Comparison of ENCODE assay signal across 9 cellular contexts in the genomic region with DNA sequence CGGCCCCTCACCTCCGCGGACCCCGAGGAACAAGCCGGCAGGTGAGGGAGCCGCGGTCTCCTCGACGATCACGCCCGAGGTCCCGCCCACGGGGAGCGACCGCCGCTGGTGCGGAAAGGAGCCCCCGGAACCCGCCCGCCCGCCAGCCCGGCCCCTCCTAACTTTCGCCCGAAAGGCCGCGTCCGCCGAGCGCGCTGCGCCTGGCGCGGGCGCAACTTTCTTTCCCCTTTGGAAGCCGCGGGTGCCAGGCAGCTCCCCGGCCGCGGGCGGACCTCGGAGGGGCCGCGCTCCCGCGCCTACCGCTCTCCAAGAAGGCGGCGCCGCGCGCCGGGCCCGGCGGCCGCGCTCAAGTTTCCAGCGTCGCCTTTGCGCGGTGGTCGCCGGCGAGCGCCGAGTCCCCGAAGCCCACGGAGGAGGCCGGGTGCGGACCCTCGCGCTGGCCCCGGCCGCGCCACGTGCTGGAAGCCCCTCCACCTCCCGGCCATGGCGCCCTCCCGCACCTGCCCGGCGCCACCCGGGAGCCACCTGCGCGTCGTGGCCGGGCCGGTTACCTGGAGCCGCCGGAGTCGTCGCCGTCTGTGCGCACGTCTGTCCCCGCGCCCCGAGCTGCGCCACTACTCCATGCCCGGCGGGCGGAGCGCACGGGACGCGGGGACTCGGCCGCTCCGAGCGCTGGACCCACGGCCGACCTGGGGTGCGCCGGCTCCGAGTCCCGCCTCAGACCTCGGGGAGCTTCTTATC. TPM values are rescaled to one million over a fixed set of nuclear protein-coding genes. Genes with fewer than 3 reads are reported as not detected.
DNase-seq lines count a peak whose midpoint lies in the region; ATAC-seq lines count a peak whose summit lies in the region.
"Had no signal": no experiment of that assay in that cellular context is flagged by ENCODE, and none has a peak within 500 bp of the region (broad histone marks: within the 10 kb centered on the region; RNA-seq: fewer than 3 reads in every experiment).

A gene with protein sequence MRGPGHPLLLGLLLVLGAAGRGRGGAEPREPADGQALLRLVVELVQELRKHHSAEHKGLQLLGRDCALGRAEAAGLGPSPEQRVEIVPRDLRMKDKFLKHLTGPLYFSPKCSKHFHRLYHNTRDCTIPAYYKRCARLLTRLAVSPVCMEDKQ (minus strand): TSS at position 90 of the 741 bp plus-strand sequence. CDS start 256 bp downstream, outside the sequence.

- H3K36me3 Mint-ChIP-seq in activated naive CD8-positive, alpha-beta T cell treated with anti-CD3 and anti-CD28 coated beads, Interleukin-2, amount 10 ng/mL, durations not matched to agents 7 days and 5 days: peaks cover 3% of the 10 kb centered on the region

- peaks cover 1% of the 10 kb centered on the region for H3K4me1 Mint-ChIP-seq in activated naive CD8-positive, alpha-beta T cell treated with anti-CD3 and anti-CD28 coated beads, Interleukin-2, amount 10 ng/mL, durations not matched to agents 7 days and 5 days

- H3K9me3 Mint-ChIP-seq in activated naive CD8-positive, alpha-beta T cell treated with anti-CD3 and anti-CD28 coated beads, Interleukin-2, amount 10 ng/mL, durations not matched to agents 7 days and 5 days: no peaks in the 10 kb centered on the region

- no peak within 1 kb of the TSS for H3K27ac Mint-ChIP-seq in activated naive CD8-positive, alpha-beta T cell treated with anti-CD3 and anti-CD28 coated beads, Interleukin-2, amount 10 ng/mL, durations not matched to agents 7 days and 5 days

- DNase-seq in NCI-H2171 (lab: John Stamatoyannopoulos, UW) (peak; percentile 10), NCI-H2171 treated with DMSO at 0.1 percent for 48 hours (lab: John Stamatoyannopoulos, UW) (no peak), iPS-NIHi11 (ENCODE audit: low spot score) (peak; percentile 54), medulla oblongata (ENCODE audit: extremely low spot score) (no peak), NCI-H510A treated with DMSO at 0.1 percent for 48 hours (lab: John Stamatoyannopoulos, UW) (no peak), Kasumi-1 (lab: John Stamatoyannopoulos, UW) (no peak)
- DNase-seq in activated naive CD8-positive, alpha-beta T cell treated with anti-CD3 and anti-CD28 coated beads, Interleukin-2, amount 10 ng/mL, durations not matched to agents 7 days and 5 days: peak; percentile 39
- DNase-seq in stimulated activated naive CD8-positive, alpha-beta T cell treated with anti-CD3 and anti-CD28 coated beads, Interleukin-15, Interleukin-2, amounts not matched to agents 100 U/mL and 50 U/mL, for 24 hours: peak; percentile 25
- DNase-seq: NCI-H187 had no signal

- POLR2A ChIA-PET in activated naive CD8-positive, alpha-beta T cell treated with anti-CD3 and anti-CD28 coated beads, Interleukin-2, amount 10 ng/mL, durations not matched to agents 7 days and 5 days (lab: Charles Lee): no interaction called here

- ATAC-seq in activated naive CD8-positive, alpha-beta T cell treated with anti-CD3 and anti-CD28 coated beads, Interleukin-2, amount 10 ng/mL, durations not matched to agents 7 days and 5 days (ENCODE audit: low read depth): no peak
- ATAC-seq in stimulated activated naive CD8-positive, alpha-beta T cell treated with anti-CD3 and anti-CD28 coated beads, Interleukin-15, Interleukin-2, amounts not matched to agents 100 U/mL and 50 U/mL, for 24 hours: no peak

- H3K27me3 Mint-ChIP-seq in activated naive CD8-positive, alpha-beta T cell treated with anti-CD3 and anti-CD28 coated beads, Interleukin-2, amount 10 ng/mL, durations not matched to agents 7 days and 5 days: peaks cover 42% of the 10 kb centered on the region

- peak within 1 kb of the TSS; percentile 28 for H3K4me3 Mint-ChIP-seq in activated naive CD8-positive, alpha-beta T cell treated with anti-CD3 and anti-CD28 coated beads, Interleukin-2, amount 10 ng/mL, durations not matched to agents 7 days and 5 days

RNA-seq across cellular contexts. Expression of the gene that starts here (rescaled TPM):
- total RNA-seq in activated naive CD8-positive, alpha-beta T cell treated with anti-CD3 and anti-CD28 coated beads, Interleukin-2, amount 10 ng/mL, durations not matched to agents 7 days and 5 days: not detected

Comparison
In these comparisons a context has a peak if more than half of its experiments do, and no peak if none do; other contexts are left out.
1. DNase-seq: peak in NCI-H2171 (single experiment), iPS-NIHi11 (single experiment) and stimulated activated naive CD8-positive, alpha-beta T cell treated with anti-CD3 and anti-CD28 coated beads, Interleukin-15, Interleukin-2, amounts not matched to agents 100 U/mL and 50 U/mL, for 24 hours (single experiment); none in NCI-H2171 treated with DMSO at 0.1 percent for 48 hours (single experiment), medulla oblongata (single experiment), NCI-H510A treated with DMSO at 0.1 percent for 48 hours (single experiment) and Kasumi-1 (0 of 2).
2. Peak in DNase-seq in activated naive CD8-positive, alpha-beta T cell treated with anti-CD3 and anti-CD28 coated beads, Interleukin-2, amount 10 ng/mL, durations not matched to agents 7 days and 5 days; RNA of the gene not detected or under 1 TPM.